In the genomic region with DNA sequence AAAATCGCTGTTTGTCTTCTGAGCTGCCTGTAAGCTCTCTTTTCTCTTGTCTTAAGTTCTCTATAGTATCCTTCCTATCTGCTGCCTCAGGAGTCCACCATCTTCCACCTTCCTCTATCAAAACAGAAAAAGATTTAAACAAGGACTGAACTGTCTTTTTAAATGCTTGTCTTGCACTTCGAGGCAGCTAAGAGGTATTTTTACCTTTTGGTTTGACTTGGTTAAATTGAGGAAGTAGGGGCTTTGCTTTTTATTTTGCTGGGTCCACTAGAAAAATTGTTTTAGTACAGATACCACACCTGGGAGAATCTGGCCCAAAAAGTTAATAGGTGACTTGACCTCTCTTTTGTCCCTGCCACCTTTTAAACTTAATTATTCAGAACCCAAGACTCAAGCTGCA, we compare ENCODE assay signal across 17 cellular contexts. TPM values are rescaled to one million over a fixed set of nuclear protein-coding genes. Genes with fewer than 3 reads are reported as not detected.
A peak's percentile ranks its signal among the peaks of the same experiment; 100 is the strongest.
DNase-seq lines count a peak whose midpoint lies in the region; ATAC-seq and TF ChIP-seq lines count a peak whose summit lies in the region.
"Had no signal": no experiment of that assay in that cellular context is flagged by ENCODE, and none has a peak within 500 bp of the region (broad histone marks: within the 10 kb centered on the region; RNA-seq: fewer than 3 reads in every experiment).

No MANE protein-coding gene starts in this region.

- no peaks in the 10 kb centered on the region for H3K27me3 ChIP-seq in suprapubic skin

- no peaks in the 10 kb centered on the region for H3K4me1 ChIP-seq in suprapubic skin
- H3K4me1 ChIP-seq: prostate gland had no signal

- ATAC-seq in stimulated activated naive CD8-positive, alpha-beta T cell treated with anti-CD3 and anti-CD28 coated beads, Interleukin-15, Interleukin-2, amounts not matched to agents 100 U/mL and 50 U/mL, for 24 hours, result no peak
- ATAC-seq in HG03108 (IDR thresholded peaks at IDR 0.05; ENCODE audit: unreplicated experiment) (peak; percentile 31), HG02840 (IDR thresholded peaks at IDR 0.05; ENCODE audit: low FRiP score, unreplicated experiment) (no peak)
- no peak for ATAC-seq in activated T-helper 17 cell treated with anti-CD3 and anti-CD28 coated beads, Interleukin-2, amount 50 U/mL, for 72 hours (replicated peaks)
- ATAC-seq: mucosa of descending colon had no signal

- TF ChIP-seq POLR2A in suprapubic skin (IDR thresholded peaks at IDR 0.05), result no peak

- 76% methylated on average over 2 of the region's 2 CpGs for WGBS in suprapubic skin

- in situ Hi-C loops in GM13977 (cut with MboI; ENCODE audit: low pct_unique_long_range_greater_than_20kb, low sequenced_read_pairs, unreplicated experiment), result no loop called here

- H3K36me3 Mint-ChIP-seq in stimulated activated naive CD8-positive, alpha-beta T cell treated with anti-CD3 and anti-CD28 coated beads, Interleukin-15, Interleukin-2, amounts not matched to agents 100 ng/mL and 50 ng/mL, for 24 hours (ENCODE audit: low read depth), result peaks cover 17% of the 10 kb centered on the region
- H3K36me3 Mint-ChIP-seq in activated T-helper 17 cell treated with anti-CD3 and anti-CD28 coated beads, Interleukin-2, amount 50 U/mL, for 72 hours (ENCODE audit: low read depth), result no peaks in the 10 kb centered on the region

- peaks cover 8% of the 10 kb centered on the region for H3K9me3 Mint-ChIP-seq in stimulated activated naive CD8-positive, alpha-beta T cell treated with anti-CD3 and anti-CD28 coated beads, Interleukin-15, Interleukin-2, amounts not matched to agents 100 ng/mL and 50 ng/mL, for 24 hours
- H3K9me3 Mint-ChIP-seq in activated T-helper 17 cell treated with anti-CD3 and anti-CD28 coated beads, Interleukin-2, amount 50 U/mL, for 72 hours, result peaks cover 4% of the 10 kb centered on the region

- peaks cover 73% of the 10 kb centered on the region for H3K4me1 Mint-ChIP-seq in stimulated activated naive CD8-positive, alpha-beta T cell treated with anti-CD3 and anti-CD28 coated beads, Interleukin-15, Interleukin-2, amounts not matched to agents 100 ng/mL and 50 ng/mL, for 24 hours (ENCODE audit: low read depth)
- H3K4me1 Mint-ChIP-seq in activated T-helper 17 cell treated with anti-CD3 and anti-CD28 coated beads, Interleukin-2, amount 50 U/mL, for 72 hours, result peaks cover 9% of the 10 kb centered on the region

- H3K36me3 ChIP-seq in suprapubic skin, result no peaks in the 10 kb centered on the region
- H3K36me3 ChIP-seq: prostate gland had no signal

- H3K27ac ChIP-seq in suprapubic skin, result no peak overlapping the region
- H3K27ac ChIP-seq: prostate gland had no signal

- TF ChIP-seq CTCF in GM13977 (IDR thresholded peaks at IDR 0.05; ENCODE audit: extremely low read depth, insufficient read depth, missing control alignments) (no peak), suprapubic skin (IDR thresholded peaks at IDR 0.05) (no peak)

- H3K27me3 Mint-ChIP-seq in stimulated activated naive CD8-positive, alpha-beta T cell treated with anti-CD3 and anti-CD28 coated beads, Interleukin-15, Interleukin-2, amounts not matched to agents 100 ng/mL and 50 ng/mL, for 24 hours, result no peaks in the 10 kb centered on the region
- H3K27me3 Mint-ChIP-seq in activated T-helper 17 cell treated with anti-CD3 and anti-CD28 coated beads, Interleukin-2, amount 50 U/mL, for 72 hours, result no peaks in the 10 kb centered on the region
- H3K27me3 Mint-ChIP-seq: type B pancreatic cell had no signal

- peak overlapping the region; percentile 71 for H3K27ac Mint-ChIP-seq in stimulated activated naive CD8-positive, alpha-beta T cell treated with anti-CD3 and anti-CD28 coated beads, Interleukin-15, Interleukin-2, amounts not matched to agents 100 ng/mL and 50 ng/mL, for 24 hours
- peak overlapping the region; percentile 83 for H3K27ac Mint-ChIP-seq in activated T-helper 17 cell treated with anti-CD3 and anti-CD28 coated beads, Interleukin-2, amount 50 U/mL, for 72 hours
- H3K27ac Mint-ChIP-seq: type B pancreatic cell had no signal

- H3K4me3 ChIP-seq in suprapubic skin, result no peak overlapping the region
- H3K4me3 ChIP-seq: mucosa of descending colon, prostate gland had no signal

- no peaks in the 10 kb centered on the region for H3K9me3 ChIP-seq in suprapubic skin
- H3K9me3 ChIP-seq: mucosa of descending colon, prostate gland had no signal

- H3K4me3 Mint-ChIP-seq in stimulated activated naive CD8-positive, alpha-beta T cell treated with anti-CD3 and anti-CD28 coated beads, Interleukin-15, Interleukin-2, amounts not matched to agents 100 ng/mL and 50 ng/mL, for 24 hours, result no peak overlapping the region
- peak overlapping the region; percentile 43 for H3K4me3 Mint-ChIP-seq in activated T-helper 17 cell treated with anti-CD3 and anti-CD28 coated beads, Interleukin-2, amount 50 U/mL, for 72 hours
- H3K4me3 Mint-ChIP-seq: activated CD8-positive, alpha-beta T cell treated with anti-CD3 and anti-CD28 coated beads, Interleukin-2, amount 10 ng/mL, durations not matched to agents 7 days and 5 days; type B pancreatic cell had no signal

- no peak for TF ChIP-seq EP300 in suprapubic skin (IDR thresholded peaks at IDR 0.05)

- no peak for DNase-seq in stimulated activated naive CD8-positive, alpha-beta T cell treated with anti-CD3 and anti-CD28 coated beads, Interleukin-15, Interleukin-2, amounts not matched to agents 100 U/mL and 50 U/mL, for 24 hours
- DNase-seq in cortex of kidney (lab: John Stamatoyannopoulos, UW) (no peak), GM13977 (ENCODE audit: low spot score) (no peak), suprapubic skin (ENCODE audit: low spot score in 2 of 2) (no peak)
- DNase-seq: activated CD8-positive, alpha-beta T cell treated with anti-CD3 and anti-CD28 coated beads, Interleukin-2, amount 10 ng/mL, durations not matched to agents 7 days and 5 days; activated gamma-delta T cell treated with Interleukin-2 at 50 U/mL for 16 hours; H7; kidney; mucosa of descending colon; NCI-H1092 treated with DMSO at 0.1 percent for 48 hours; stimulated activated CD4-positive, alpha-beta T cell treated with anti-CD3 and anti-CD28 coated beads, Interleukin-15, amount 100 ng/mL, for 24 hours had no signal

RNA-seq across cellular contexts. Expression of gene SESTD1, which starts 12.2 kb away (rescaled TPM):
- 1 to 10 TPM; 7.7 to 9.9 TPM for total RNA-seq in activated T-helper 17 cell treated with anti-CD3 and anti-CD28 coated beads, Interleukin-2, amount 50 U/mL, for 72 hours
- total RNA-seq in suprapubic skin, result 10 to 100 TPM in 2 of 4 donors, 1 to 10 TPM in 2; 8.0 to 24.1 (median 10.5) TPM
